23 cellular contexts compared by ENCODE assay signal in the genomic region with DNA sequence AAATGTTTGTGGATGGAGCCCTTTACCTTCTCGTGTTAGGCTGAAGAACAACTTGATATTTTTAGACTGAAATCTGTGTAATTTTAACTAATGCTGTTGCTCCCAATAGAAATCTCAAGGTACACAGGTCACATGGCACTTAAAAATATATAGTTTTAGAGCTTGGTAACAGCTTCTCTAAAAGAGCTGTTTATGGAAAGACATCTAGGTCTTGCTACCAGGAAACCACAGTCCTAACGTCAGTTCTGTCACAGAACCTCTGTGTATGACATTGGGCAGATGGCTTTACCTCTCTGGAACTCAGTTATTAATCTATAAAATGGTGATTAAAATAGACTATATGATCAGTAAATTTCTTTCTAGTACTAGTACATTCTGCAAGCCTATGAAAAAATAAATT. TPM values are rescaled to one million over a fixed set of nuclear protein-coding genes. Genes with fewer than 3 reads are reported as not detected.
DNase-seq lines count a peak whose midpoint lies in the region; ATAC-seq and TF ChIP-seq lines count a peak whose summit lies in the region.
"Had no signal": no experiment of that assay in that cellular context is flagged by ENCODE, and none has a peak within 500 bp of the region (broad histone marks: within the 10 kb centered on the region; RNA-seq: fewer than 3 reads in every experiment).

No MANE protein-coding gene starts in this region.

- no peaks in the 10 kb centered on the region for H4K20me1 ChIP-seq in DND-41 (ENCODE audit: insufficient read depth, low read length)

- TF ChIP-seq EP300 in stomach (IDR thresholded peaks at IDR 0.05): no peak

- H3K4me1 ChIP-seq in DND-41 (ENCODE audit: insufficient read depth, low read length) (no peaks in the 10 kb centered on the region), stomach (peaks cover 0 to 23% (median 12%) of the 10 kb centered on the region in 4 donors)
- H3K4me1 ChIP-seq: A549, adrenal gland, heart left ventricle had no signal

- no peak overlapping the region for H3K27ac ChIP-seq in DND-41 (ENCODE audit: low read length)
- H3K27ac ChIP-seq in stomach: no peak overlapping the region
- H3K27ac ChIP-seq: A549, adrenal gland, C4-2B, heart left ventricle, spleen had no signal

- DNase-seq in DND-41 (no peak), NCI-H1930 (lab: John Stamatoyannopoulos, UW) (no peak), midbrain (lab: John Stamatoyannopoulos, UW) (no peak), stomach (no peak)
- no peak for DNase-seq in stimulated activated CD4-positive, alpha-beta T cell treated with anti-CD3 and anti-CD28 coated beads, Interleukin-15, amount 100 ng/mL, for 24 hours
- DNase-seq: activated CD4-positive, alpha-beta T cell treated with anti-CD3 and anti-CD28 coated beads, Interleukin-2, amount 10 ng/mL, durations not matched to agents 7 days and 5 days; activated CD8-positive, alpha-beta memory T cell treated with anti-CD3 and anti-CD28 coated beads, Interleukin-2, amount 50 U/mL, for 4 hours; activated effector memory CD4-positive, alpha-beta T cell treated with anti-CD3 and anti-CD28 coated beads, Interleukin-2, amount 50 U/mL, for 16 hours; adrenal gland; heart left ventricle; HFFc6; immature natural killer cell; left ventricle myocardium superior; NCI-H146; NCI-H748 treated with DMSO at 0.1 percent for 48 hours; SIG-M5; spleen; stimulated activated CD8-positive, alpha-beta memory T cell treated with anti-CD3 and anti-CD28 coated beads, Interleukin-4, amount 100 ng/mL, for 48 hours had no signal

- H3K4me3 ChIP-seq in DND-41 (ENCODE audit: low read depth in 1 of 2, low read length in 2 of 2): no peak overlapping the region
- no peak overlapping the region for H3K4me3 ChIP-seq in stomach
- H3K4me3 ChIP-seq: A549, adrenal gland, heart left ventricle, spleen had no signal

- H3K36me3 ChIP-seq in DND-41 (ENCODE audit: insufficient read depth, low read length): no peaks in the 10 kb centered on the region
- H3K36me3 ChIP-seq in stomach: no peaks in the 10 kb centered on the region
- H3K36me3 ChIP-seq: adrenal gland, heart left ventricle, spleen had no signal

- no peak overlapping the region for H3K9ac ChIP-seq in DND-41 (ENCODE audit: low read depth, low read length)

- H3K4me2 ChIP-seq in DND-41 (ENCODE audit: insufficient read depth, low read length): no peak overlapping the region
- H3K4me2 ChIP-seq: A549 had no signal

- 74 to 88% (median 78%) methylated on average over 2 of the region's 2 CpGs for WGBS in stomach, 5 donors

- no peaks in the 10 kb centered on the region for H3K27me3 ChIP-seq in DND-41 (ENCODE audit: insufficient read depth, low read length, poor library complexity)
- no peaks in the 10 kb centered on the region for H3K27me3 ChIP-seq in stomach
- H3K27me3 ChIP-seq: adrenal gland, heart left ventricle, spleen had no signal

- TF ChIP-seq CTCF in DND-41 (IDR thresholded peaks at IDR 0.05; ENCODE audit: borderline replicate concordance, extremely low read depth, low read length, poor library complexity, severe bottlenecking) (no peak), stomach (IDR thresholded peaks at IDR 0.05) (no peak)

- H3K79me2 ChIP-seq in DND-41 (ENCODE audit: insufficient read depth, low read length): no peaks in the 10 kb centered on the region

- no peak overlapping the region for H2AFZ ChIP-seq in DND-41 (ENCODE audit: low read depth, low read length)

- no peak for TF ChIP-seq POLR2A in stomach (IDR thresholded peaks at IDR 0.05)

- intact Hi-C loops in stomach (cut with DNase I; ENCODE audit: low total_unique reads): no loop called here

- peak; percentile 57; the same call in 1 of the 3 replicates for ATAC-seq in DND-41 (ENCODE audit: insufficient read depth, low read depth)
- peak; percentile 67 for ATAC-seq in GM19372 (IDR thresholded peaks at IDR 0.05; ENCODE audit: low read depth, unreplicated experiment)
- ATAC-seq in HG02852 (IDR thresholded peaks at IDR 0.05; ENCODE audit: unreplicated experiment): peak; percentile 45
- peak; percentile 35 for ATAC-seq in HG03565 (IDR thresholded peaks at IDR 0.05; ENCODE audit: unreplicated experiment)
- ATAC-seq: A549, heart left ventricle, left ventricle myocardium superior had no signal

- H3K9me3 ChIP-seq in DND-41 (ENCODE audit: insufficient read depth, low read length, severe bottlenecking) (no peaks in the 10 kb centered on the region), stomach (no peaks in the 10 kb centered on the region)
- H3K9me3 ChIP-seq: A549, adrenal gland, heart left ventricle, spleen had no signal

RNA-seq across cellular contexts. Expression of a gene that starts 35.4 kb away (rescaled TPM):
- 10 to 100 TPM; 31.2 to 89.5 (median 70.4) TPM for total RNA-seq in stomach
- polyA plus RNA-seq in stomach: 10 to 100 TPM; 16.7 to 44.0 (median 18.8) TPM
